ENCODE assay signal across 18 cellular contexts in genomic region chr6:34817337-34817910, GRCh38. TPM values are rescaled to one million over a fixed set of nuclear protein-coding genes. Genes with fewer than 3 reads are reported as not detected.
DNase-seq lines count a peak whose midpoint lies in the region; ATAC-seq, FAIRE-seq and TF ChIP-seq lines count a peak whose summit lies in the region.
"Had no signal": no experiment of that assay in that cellular context is flagged by ENCODE, and none has a peak within 500 bp of the region (broad histone marks: within the 10 kb centered on the region; RNA-seq: fewer than 3 reads in every experiment).

No MANE protein-coding gene starts in this region.

- H3K36me3 Mint-ChIP-seq in progenitor cell of endocrine pancreas (ENCODE audit: insufficient read depth) = no peaks in the 10 kb centered on the region
- H3K36me3 Mint-ChIP-seq: activated naive CD4-positive, alpha-beta T cell treated with anti-CD3 and anti-CD28 coated beads, Interleukin-2, amount 50 U/mL, for 72 hours had no signal

- H3K4me2 ChIP-seq in DOHH2 (ENCODE audit: low read length) (peak overlapping the region; percentile 35; the same call in 1 of the 2 replicates), endothelial cell of umbilical vein (ENCODE audit: insufficient read depth, low read length) (no peak overlapping the region)

- H3K27me3 ChIP-seq in DOHH2 (ENCODE audit: control insufficient read depth, low read length) (no peaks in the 10 kb centered on the region), endothelial cell of umbilical vein (ENCODE audit: control insufficient read depth in 2 of 2, insufficient read depth in 2 of 2, low read length in 2 of 2) (no peaks in the 10 kb centered on the region)
- H3K27me3 ChIP-seq: breast epithelium, esophagus squamous epithelium, heart right ventricle, pancreas had no signal

- no peaks in the 10 kb centered on the region for H3K9me2 ChIP-seq in DOHH2 (replicated peaks; ENCODE audit: control insufficient read depth, low read length)

- CTCF ChIA-PET in endothelial cell of umbilical vein (lab: Charles Lee) = no interaction called here
- CTCF ChIA-PET in HEK293T (lab: Yijun Ruan, JAX) = no interaction called here

- TF ChIP-seq POLR2A in endothelial cell of umbilical vein (IDR thresholded peaks at IDR 0.05; ENCODE audit: low read depth, low read length) = no peak

- H3K27ac ChIP-seq in DOHH2 (ENCODE audit: low read depth, low read length) (peak overlapping the region; percentile 21; the same call in 1 of the 2 replicates), endothelial cell of umbilical vein (ENCODE audit: insufficient read depth, low read depth, low read length) (no peak overlapping the region)
- H3K27ac ChIP-seq: breast epithelium, esophagus squamous epithelium, pancreas had no signal

- H2AFZ ChIP-seq in endothelial cell of umbilical vein (ENCODE audit: low read depth, low read length) = no peak overlapping the region

- H3K4me1 Mint-ChIP-seq in progenitor cell of endocrine pancreas (ENCODE audit: low read depth) = peaks cover 9% of the 10 kb centered on the region

- H4K20me1 ChIP-seq in DOHH2 (ENCODE audit: control insufficient read depth, insufficient read depth, low read depth, low read length) = 0 out of 2 replicates have a peak, but pooled peaks cover 3% of the 10 kb centered on the region
- H4K20me1 ChIP-seq in endothelial cell of umbilical vein (replicated peaks; ENCODE audit: control insufficient read depth, extremely low read depth, insufficient read depth, low read length) = no peaks in the 10 kb centered on the region

- ATAC-seq in HG02798 (IDR thresholded peaks at IDR 0.05; ENCODE audit: poor library complexity, unreplicated experiment) = no peak
- ATAC-seq: activated naive CD4-positive, alpha-beta T cell treated with anti-CD3 and anti-CD28 coated beads, Interleukin-2, amount 50 U/mL, for 72 hours; heart right ventricle; PC-3 had no signal

- peaks cover 6% of the 10 kb centered on the region for H3K36me3 ChIP-seq in DOHH2 (ENCODE audit: control insufficient read depth, low read length)
- peaks cover 0 to 2% of the 10 kb centered on the region in 2 experiments for H3K36me3 ChIP-seq in endothelial cell of umbilical vein (ENCODE audit: control insufficient read depth in 2 of 2, extremely low read depth in 1 of 2, insufficient read depth in 2 of 2, low read length in 2 of 2)
- H3K36me3 ChIP-seq: breast epithelium, pancreas had no signal

- H3K4me3 ChIP-seq in DOHH2 (ENCODE audit: low read length) (no peak overlapping the region), endothelial cell of umbilical vein (replicated peaks in 1 of 3; ENCODE audit: insufficient read depth in 1 of 3, low read depth in 1 of 3, low read length in 3 of 3) (no peak overlapping the region)
- H3K4me3 ChIP-seq: breast epithelium, esophagus squamous epithelium, heart right ventricle, pancreas had no signal

- no peak overlapping the region for H3K4me3 Mint-ChIP-seq in progenitor cell of endocrine pancreas (ENCODE audit: low read depth)
- H3K4me3 Mint-ChIP-seq: activated T-cell treated with anti-CD3 and anti-CD28 coated beads, Interleukin-2, amount 50 U/mL, for 24 hours; CD4-positive, alpha-beta memory T cell had no signal

- peak overlapping the region; percentile 6 for H3K27ac Mint-ChIP-seq in progenitor cell of endocrine pancreas
- H3K27ac Mint-ChIP-seq: activated naive CD4-positive, alpha-beta T cell treated with anti-CD3 and anti-CD28 coated beads, Interleukin-2, amount 50 U/mL, for 72 hours; activated T-cell treated with anti-CD3 and anti-CD28 coated beads, Interleukin-2, amount 50 U/mL, for 24 hours; CD4-positive, alpha-beta memory T cell had no signal

- no peaks in the 10 kb centered on the region for H3K9me3 Mint-ChIP-seq in progenitor cell of endocrine pancreas (ENCODE audit: low read depth)
- H3K9me3 Mint-ChIP-seq: activated naive CD4-positive, alpha-beta T cell treated with anti-CD3 and anti-CD28 coated beads, Interleukin-2, amount 50 U/mL, for 72 hours; activated T-cell treated with anti-CD3 and anti-CD28 coated beads, Interleukin-2, amount 50 U/mL, for 24 hours; CD4-positive, alpha-beta memory T cell had no signal

- intact Hi-C loops in endothelial cell of umbilical vein (cut with micrococcal nuclease) = no loop called here

- peaks cover 37% of the 10 kb centered on the region for H3K4me1 ChIP-seq in DOHH2 (ENCODE audit: control insufficient read depth, low read length)
- peaks cover 2% of the 10 kb centered on the region for H3K4me1 ChIP-seq in endothelial cell of umbilical vein (ENCODE audit: control insufficient read depth, extremely low read depth, insufficient read depth, low read length)
- H3K4me1 ChIP-seq: breast epithelium, esophagus squamous epithelium had no signal

- no peaks in the 10 kb centered on the region for H3K27me3 Mint-ChIP-seq in progenitor cell of endocrine pancreas
- H3K27me3 Mint-ChIP-seq: activated T-cell treated with anti-CD3 and anti-CD28 coated beads, Interleukin-2, amount 50 U/mL, for 24 hours; CD4-positive, alpha-beta memory T cell had no signal

- BruUV-seq in endothelial cell of umbilical vein (replicated peaks; lab: Mats Ljungman, UMichigan) = no TSS peak

- no peak overlapping the region for H3K9ac ChIP-seq in endothelial cell of umbilical vein (replicated peaks; ENCODE audit: extremely low read depth, insufficient read depth, low read length)

- DNase-seq in M059J (ENCODE audit: low read depth) (peak; percentile 15), endothelial cell of umbilical vein (ENCODE audit: low read depth, low spot score) (peak; percentile 11), progenitor cell of endocrine pancreas (ENCODE audit: low spot score, unreplicated experiment) (no peak), HEK293T (ENCODE audit: extremely low spot score) (no peak)
- no peak for DNase-seq in stimulated activated naive CD4-positive, alpha-beta T cell (lab: John Stamatoyannopoulos, UW)
- DNase-seq: activated CD4-positive, alpha-beta T cell treated with anti-CD3 and anti-CD28 coated beads, Interleukin-2, amount 50 U/mL, for 48 hours; activated T-cell treated with anti-CD3 and anti-CD28 coated beads, Interleukin-2, amount 50 U/mL, for 24 hours; CD4-positive, alpha-beta memory T cell; esophagus squamous epithelium; heart right ventricle; NCI-H526; pancreas; PC-3 had no signal

- H3K79me2 ChIP-seq in DOHH2 (ENCODE audit: control insufficient read depth, low read length) (peaks cover 74% of the 10 kb centered on the region), endothelial cell of umbilical vein (ENCODE audit: control insufficient read depth, insufficient read depth, low read length) (no peaks in the 10 kb centered on the region)

- H3K9me1 ChIP-seq in endothelial cell of umbilical vein (replicated peaks; ENCODE audit: control insufficient read depth, extremely low read depth, insufficient read depth, low read length) = no peaks in the 10 kb centered on the region

- dilution Hi-C loops in endothelial cell of umbilical vein (cut with MboI; ENCODE audit: extremely low pct_ligation_motif_present, low sequenced_read_pairs) = no loop called here

- peak; percentile 56 for FAIRE-seq in endothelial cell of umbilical vein (lab: Jason Lieb, UNC)
- FAIRE-seq: pancreas, small intestine had no signal

- POLR2A ChIA-PET in endothelial cell of umbilical vein (lab: Charles Lee) (interaction anchor here (0.6 kb wide), 1 partner anchor 615 kb away, joined by 3 read pairs; no protein-coding TSS in a partner anchor), HEK293T (lab: Yijun Ruan, JAX) (interaction anchor here (1.8 kb wide), 1 partner anchor 60 kb away, joined by 5 read pairs; the partner anchor contains the start of gene SNRPC)

- H3K9me3 ChIP-seq in DOHH2 (ENCODE audit: control insufficient read depth, insufficient read depth, low read length) (no peaks in the 10 kb centered on the region), endothelial cell of umbilical vein (replicated peaks; ENCODE audit: control insufficient read depth, insufficient read depth, low read length) (no peaks in the 10 kb centered on the region)
- H3K9me3 ChIP-seq: breast epithelium, esophagus squamous epithelium, heart right ventricle, pancreas had no signal

- no peaks in the 10 kb centered on the region for H3F3A ChIP-seq in DOHH2 (ENCODE audit: control insufficient read depth, insufficient read depth)

- no peak for TF ChIP-seq CTCF in DOHH2 (IDR thresholded peaks at IDR 0.05; ENCODE audit: low read depth, low read length, poor library complexity, severe bottlenecking)
- no peak for TF ChIP-seq CTCF in endothelial cell of umbilical vein (IDR thresholded peaks at IDR 0.05; ENCODE audit: extremely low read depth in 1 of 2, insufficient read depth in 1 of 2, low read depth in 1 of 2, low read length in 2 of 2)
- TF ChIP-seq CTCF in progenitor cell of endocrine pancreas (IDR thresholded peaks at IDR 0.05; ENCODE audit: unreplicated experiment) = no peak

TF ChIP-seq in endothelial cell of umbilical vein, 7 proteins besides CTCF, POLR2A, EP300 and RAD21:
- TF ChIP-seq JUN (IDR thresholded peaks at IDR 0.05; ENCODE audit: borderline replicate concordance, insufficient read depth, insufficient read length, low read depth) = no peak

TF ChIP-seq in HEK293T, 16 proteins besides CTCF, POLR2A, EP300 and RAD21 (continues in another document):
- no peak for TF ChIP-seq CTBP1 (IDR thresholded peaks at IDR 0.05; ENCODE audit: borderline replicate concordance)
- TF ChIP-seq FOXM1 (IDR thresholded peaks at IDR 0.05; ENCODE audit: borderline replicate concordance) = no peak
- TF ChIP-seq FOXA1 (IDR thresholded peaks at IDR 0.05) = no peak
- no peak for TF ChIP-seq SP1 (IDR thresholded peaks at IDR 0.05)
- TF ChIP-seq ARNT (IDR thresholded peaks at IDR 0.05) = no peak
- no peak for TF ChIP-seq TARDBP (IDR thresholded peaks at IDR 0.05)
- no peak for TF ChIP-seq LEF1 (IDR thresholded peaks at IDR 0.05; ENCODE audit: borderline replicate concordance)
- no peak for TF ChIP-seq HDGF (IDR thresholded peaks at IDR 0.05; ENCODE audit: borderline replicate concordance)

RNA-seq across cellular contexts. Expression of gene BLTP3A, which starts 25.5 kb away (rescaled TPM):
- total RNA-seq in M059J (2014; rRNA removed; shearing (Covaris generic)) = 5.9 and 9.3 TPM in 2 replicates
- total RNA-seq in endothelial cell of umbilical vein (9.3 and 10.5 TPM in 2 replicates), progenitor cell of endocrine pancreas (21.5 and 22.0 TPM in 2 replicates)
- polyA plus RNA-seq in endothelial cell of umbilical vein = 4.2 and 4.6 TPM in 2 replicates
- polyA plus RNA-seq in endothelial cell of umbilical vein (2011; cell fraction: cytosol; rRNA removed) = 4.2 and 4.5 TPM in 2 replicates
- polyA plus RNA-seq in endothelial cell of umbilical vein (2011; cell fraction: nucleus; rRNA removed) = 6.8 and 8.0 TPM in 2 replicates
- 3.3 and 4.6 TPM in 2 replicates for polyA plus RNA-seq in endothelial cell of umbilical vein (2012)
- polyA minus RNA-seq in endothelial cell of umbilical vein = 21.7 and 22.6 TPM in 2 replicates
- 29.2 TPM for polyA minus RNA-seq in endothelial cell of umbilical vein (2011; cell fraction: cytosol; rRNA and poly(A)+ RNA removed)
- polyA minus RNA-seq in endothelial cell of umbilical vein (2011; cell fraction: nucleus; rRNA and poly(A)+ RNA removed) = 9.4 and 11.2 TPM in 2 replicates

Comparison
In these comparisons a context has a peak if more than half of its experiments do, and no peak if none do; other contexts are left out.
1. DNase-seq: peak in M059J (single experiment) and endothelial cell of umbilical vein (single experiment); none in progenitor cell of endocrine pancreas (single experiment), HEK293T (single experiment) and stimulated activated naive CD4-positive, alpha-beta T cell (0 of 6).